In the genomic region with DNA sequence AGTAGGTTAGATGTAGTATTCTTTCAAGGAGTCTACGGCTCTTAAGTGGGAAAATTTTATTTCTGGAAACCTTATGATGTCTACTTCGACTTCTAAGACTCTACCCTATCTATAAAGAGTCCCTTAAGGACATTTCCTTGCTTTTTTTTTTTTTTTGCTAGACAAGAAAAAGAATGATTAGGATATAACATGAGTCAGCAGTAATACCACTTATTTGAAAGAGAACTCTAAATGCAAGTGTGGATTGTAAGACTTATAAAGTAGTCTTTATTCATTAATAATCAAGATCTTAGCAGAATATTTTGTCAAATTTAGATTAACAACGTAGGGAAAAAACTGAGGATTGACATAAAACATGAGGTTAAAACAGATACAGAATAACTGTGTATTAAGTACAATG, we compare ENCODE assay signal across 15 cellular contexts.
"Had no signal": no experiment of that assay in that cellular context is flagged by ENCODE, and none has a peak within 500 bp of the region (broad histone marks: within the 10 kb centered on the region; RNA-seq: fewer than 3 reads in every experiment).

No MANE protein-coding gene starts in this region.

- FAIRE-seq: pancreas had no signal

- H3K27me3 ChIP-seq: pancreas, stomach, testis, upper lobe of right lung had no signal

- H3K27ac ChIP-seq: coronary artery, pancreas, stomach, testis, upper lobe of right lung had no signal

- ATAC-seq: esophagus mucosa, pancreas, upper lobe of right lung had no signal

- DNase-seq: activated CD4-positive, alpha-beta T cell treated with anti-CD3 and anti-CD28 coated beads, Interleukin-2, amount 10 ng/mL, durations not matched to agents 7 days and 5 days; activated CD8-positive, alpha-beta memory T cell treated with anti-CD3 and anti-CD28 coated beads, Interleukin-2, amount 50 U/mL, for 48 hours; activated naive CD4-positive, alpha-beta T cell treated with anti-CD3 and anti-CD28 coated beads for 36 hours; caudate nucleus; foreskin fibroblast; immature natural killer cell; midbrain; pancreas; stimulated activated CD4-positive, alpha-beta T cell treated with anti-CD3 and anti-CD28 coated beads, Interleukin-12 subunit alpha, Interleukin-12 subunit beta, amount 100 ng/mL, for 4 hours; stimulated activated CD4-positive, alpha-beta T cell treated with anti-CD3 and anti-CD28 coated beads, Interleukin-2, amount 100 ng/mL, for 24 hours; stomach; testis; upper lobe of right lung had no signal

- H3K4me3 ChIP-seq: coronary artery, pancreas, stomach, testis, upper lobe of right lung had no signal

- H3K4me1 ChIP-seq: pancreas, testis, upper lobe of right lung had no signal

- H3K9me3 ChIP-seq: pancreas, stomach, testis, upper lobe of right lung had no signal
